Comparison of ENCODE assay signal across 21 cellular contexts in genomic region chr9:36560813-36561212, GRCh38. TPM values are rescaled to one million over a fixed set of nuclear protein-coding genes. Genes with fewer than 3 reads are reported as not detected.
A peak's percentile ranks its signal among the peaks of the same experiment; 100 is the strongest.
DNase-seq lines count a peak whose midpoint lies in the region; ATAC-seq, FAIRE-seq and TF ChIP-seq lines count a peak whose summit lies in the region.
"Had no signal": no experiment of that assay in that cellular context is flagged by ENCODE, and none has a peak within 500 bp of the region (broad histone marks: within the 10 kb centered on the region; RNA-seq: fewer than 3 reads in every experiment).

No MANE protein-coding gene starts in this region.

- H3K4me2 ChIP-seq in PC-9 = peak overlapping the region; percentile 56

- H3K36me3 Mint-ChIP-seq in activated CD4-positive, alpha-beta memory T cell treated with anti-CD3 and anti-CD28 coated beads, Interleukin-2, amount 10 ng/mL, durations not matched to agents 7 days and 5 days (ENCODE audit: low read depth) = no peaks in the 10 kb centered on the region
- H3K36me3 Mint-ChIP-seq: activated CD4-positive, alpha-beta memory T cell treated with anti-CD3 and anti-CD28 coated beads for 36 hours; activated naive CD8-positive, alpha-beta T cell treated with anti-CD3 and anti-CD28 coated beads for 36 hours; naive thymus-derived CD4-positive, alpha-beta T cell had no signal

- no peaks in the 10 kb centered on the region for H3K9me3 Mint-ChIP-seq in activated CD4-positive, alpha-beta memory T cell treated with anti-CD3 and anti-CD28 coated beads, Interleukin-2, amount 10 ng/mL, durations not matched to agents 7 days and 5 days
- H3K9me3 Mint-ChIP-seq: activated CD4-positive, alpha-beta memory T cell treated with anti-CD3 and anti-CD28 coated beads for 36 hours; activated naive CD8-positive, alpha-beta T cell treated with anti-CD3 and anti-CD28 coated beads for 36 hours; naive thymus-derived CD4-positive, alpha-beta T cell had no signal

- no peak overlapping the region for H3K27ac ChIP-seq in PC-9
- no peak overlapping the region for H3K27ac ChIP-seq in transverse colon
- H3K27ac ChIP-seq: C4-2B, gastroesophageal sphincter, SJSA1, skin epidermis, thoracic aorta had no signal

- H3K4me3 ChIP-seq in PC-9 (no peak overlapping the region), fibroblast of pulmonary artery (replicated peaks; ENCODE audit: low read depth, low read length) (no peak overlapping the region), transverse colon (no peak overlapping the region)
- H3K4me3 ChIP-seq: gastroesophageal sphincter, SJSA1, skin epidermis, thoracic aorta had no signal

- H3K9me2 ChIP-seq in PC-9 (ENCODE audit: insufficient read depth) = no peaks in the 10 kb centered on the region

- no peaks in the 10 kb centered on the region for H3K79me2 ChIP-seq in PC-9 (ENCODE audit: low read depth)

- POLR2A ChIA-PET in PC-9 (lab: Charles Lee; ENCODE audit: unreplicated experiment) = interaction anchor here (0.7 kb wide), 1 partner anchor 669 kb away, joined by 4 read pairs; no protein-coding TSS in a partner anchor
- POLR2A ChIA-PET in activated CD4-positive, alpha-beta memory T cell treated with anti-CD3 and anti-CD28 coated beads, Interleukin-2, amount 10 ng/mL, durations not matched to agents 7 days and 5 days (lab: Charles Lee) = interaction anchor here (1.2 kb wide), 1 partner anchor 73 kb away, joined by 3 read pairs; no protein-coding TSS in a partner anchor

- WGBS in transverse colon (ENCODE audit: low coverage in 1 of 2), 2 donors = 17 to 78% methylated on average over 1 to 4 of the region's 4 CpGs

- no peak overlapping the region for H2AFZ ChIP-seq in PC-9

- no peaks in the 10 kb centered on the region for H3F3A ChIP-seq in PC-9 (ENCODE audit: insufficient read depth, low read depth)

- H3K4me3 Mint-ChIP-seq in activated CD4-positive, alpha-beta memory T cell treated with anti-CD3 and anti-CD28 coated beads, Interleukin-2, amount 10 ng/mL, durations not matched to agents 7 days and 5 days = no peak overlapping the region
- H3K4me3 Mint-ChIP-seq: activated CD4-positive, alpha-beta memory T cell treated with anti-CD3 and anti-CD28 coated beads for 36 hours; activated naive CD8-positive, alpha-beta T cell treated with anti-CD3 and anti-CD28 coated beads for 36 hours; naive thymus-derived CD4-positive, alpha-beta T cell had no signal

- no peak for TF ChIP-seq POLR2A in transverse colon (IDR thresholded peaks at IDR 0.05)

- CTCF ChIA-PET in PC-9 (lab: Charles Lee) = interaction anchor here (0.7 kb wide), 1 partner anchor 69 kb away, joined by 5 read pairs; no protein-coding TSS in a partner anchor
- CTCF ChIA-PET in activated CD4-positive, alpha-beta memory T cell treated with anti-CD3 and anti-CD28 coated beads, Interleukin-2, amount 10 ng/mL, durations not matched to agents 7 days and 5 days (lab: Charles Lee) = interaction anchor here (1.2 kb wide), 1 partner anchor 9 kb away, joined by 3 read pairs; no protein-coding TSS in a partner anchor

- peak; percentile 20 for DNase-seq in SIG-M5 treated with dmso at 0.1 percent for 504 hours (lab: John Stamatoyannopoulos, UW; ENCODE audit: unreplicated experiment)
- DNase-seq in SIG-M5 (lab: John Stamatoyannopoulos, UW) = no peak
- DNase-seq in PC-9 = peak; percentile 5 to 65
- DNase-seq in fibroblast of pulmonary artery (ENCODE audit: low read depth) = peak; percentile 73
- DNase-seq in urothelium cell line (ENCODE audit: low spot score) = peak; percentile 27
- no peak for DNase-seq in transverse colon
- no peak for DNase-seq in activated CD4-positive, alpha-beta memory T cell treated with anti-CD3 and anti-CD28 coated beads, Interleukin-2, amount 10 ng/mL, durations not matched to agents 7 days and 5 days
- DNase-seq: 8988T; activated CD4-positive, alpha-beta memory T cell treated with anti-CD3 and anti-CD28 coated beads for 36 hours; activated naive CD8-positive, alpha-beta T cell treated with anti-CD3 and anti-CD28 coated beads for 36 hours; activated T-cell treated with anti-CD3 and anti-CD28 coated beads, Interleukin-2, amount 50 U/mL, for 48 hours; naive thymus-derived CD4-positive, alpha-beta T cell; NCI-H2029 treated with DMSO at 0.1 percent for 48 hours; NCI-H510A treated with DMSO at 0.1 percent for 48 hours had no signal

- in situ Hi-C loops in transverse colon (cut with MboI; ENCODE audit: low pct_ligation_motif_present in 1 of 4, low pct_unique_long_range_greater_than_20kb in 1 of 4, low sequenced_read_pairs in 3 of 4) = no loop called here

- H3K4me1 ChIP-seq in PC-9 (replicated peaks; ENCODE audit: insufficient read depth) (peaks cover 10% of the 10 kb centered on the region; the same call in 1 of the 2 replicates), transverse colon (no peaks in the 10 kb centered on the region)
- H3K4me1 ChIP-seq: gastroesophageal sphincter, SJSA1 had no signal

- intact Hi-C loops in PC-9 (cut with micrococcal nuclease; ENCODE audit: unreplicated experiment) = no loop called here
- intact Hi-C loops in transverse colon (cut with DNase I; ENCODE audit: low total_unique reads) = no loop called here

- TF ChIP-seq CTCF in PC-9 (conservative IDR thresholded peaks at IDR 0.05) (no peak), fibroblast of pulmonary artery (IDR thresholded peaks at IDR 0.05; ENCODE audit: low read length, missing control alignments) (no peak), transverse colon (IDR thresholded peaks at IDR 0.05) (no peak)

- BruUV-seq in PC-9 (replicated peaks; lab: Mats Ljungman, UMichigan) = no TSS peak

- H4K20me1 ChIP-seq in PC-9 (ENCODE audit: insufficient read depth) = no peaks in the 10 kb centered on the region

- ATAC-seq in HG02798 (IDR thresholded peaks at IDR 0.05; ENCODE audit: poor library complexity, unreplicated experiment) = no peak
- ATAC-seq: gastroesophageal sphincter; naive thymus-derived CD4-positive, alpha-beta T cell had no signal

- no peak overlapping the region for H3K27ac Mint-ChIP-seq in activated CD4-positive, alpha-beta memory T cell treated with anti-CD3 and anti-CD28 coated beads, Interleukin-2, amount 10 ng/mL, durations not matched to agents 7 days and 5 days
- H3K27ac Mint-ChIP-seq: activated CD4-positive, alpha-beta memory T cell treated with anti-CD3 and anti-CD28 coated beads for 36 hours; activated naive CD8-positive, alpha-beta T cell treated with anti-CD3 and anti-CD28 coated beads for 36 hours; naive thymus-derived CD4-positive, alpha-beta T cell had no signal

- H3K36me3 ChIP-seq in PC-9 (ENCODE audit: low read depth) = no peaks in the 10 kb centered on the region
- H3K36me3 ChIP-seq in transverse colon = no peaks in the 10 kb centered on the region
- H3K36me3 ChIP-seq: gastroesophageal sphincter, SJSA1, thoracic aorta had no signal

- H3K27me3 ChIP-seq in PC-9 (ENCODE audit: insufficient read depth, low read depth) = no peaks in the 10 kb centered on the region
- H3K27me3 ChIP-seq in transverse colon = no peaks in the 10 kb centered on the region
- H3K27me3 ChIP-seq: gastroesophageal sphincter, SJSA1 had no signal

- H3K9me3 ChIP-seq in PC-9 (ENCODE audit: insufficient read depth, low read depth) = no peaks in the 10 kb centered on the region
- H3K9me3 ChIP-seq in transverse colon = no peaks in the 10 kb centered on the region
- H3K9me3 ChIP-seq: gastroesophageal sphincter, SJSA1, thoracic aorta had no signal

- peaks cover under 1% of the 10 kb centered on the region for H3K4me1 Mint-ChIP-seq in activated CD4-positive, alpha-beta memory T cell treated with anti-CD3 and anti-CD28 coated beads, Interleukin-2, amount 10 ng/mL, durations not matched to agents 7 days and 5 days
- H3K4me1 Mint-ChIP-seq: activated naive CD8-positive, alpha-beta T cell treated with anti-CD3 and anti-CD28 coated beads for 36 hours had no signal

- peaks cover 2% of the 10 kb centered on the region for H3K27me3 Mint-ChIP-seq in activated CD4-positive, alpha-beta memory T cell treated with anti-CD3 and anti-CD28 coated beads, Interleukin-2, amount 10 ng/mL, durations not matched to agents 7 days and 5 days
- H3K27me3 Mint-ChIP-seq: activated CD4-positive, alpha-beta memory T cell treated with anti-CD3 and anti-CD28 coated beads for 36 hours; activated naive CD8-positive, alpha-beta T cell treated with anti-CD3 and anti-CD28 coated beads for 36 hours; naive thymus-derived CD4-positive, alpha-beta T cell had no signal

- no peak for TF ChIP-seq EP300 in transverse colon (IDR thresholded peaks at IDR 0.05; ENCODE audit: low read depth)

- no peak for FAIRE-seq in urothelium cell line (lab: Jason Lieb, UNC)
- FAIRE-seq: TTC549 had no signal

RNA-seq across cellular contexts. Expression of gene MELK, which starts 11.9 kb away (rescaled TPM):
- total RNA-seq in PC-9 (2021) = 25.1 and 48.1 TPM in 2 replicates
- 10 to 100 TPM in 1 of 4 donors, 1 to 10 TPM in 2, under 1 TPM in 1; 0.75 to 11.5 (median 3.0) TPM for total RNA-seq in transverse colon
- 10 to 100 TPM; 56.1 to 58.8 TPM for total RNA-seq in activated CD4-positive, alpha-beta memory T cell treated with anti-CD3 and anti-CD28 coated beads, Interleukin-2, amount 10 ng/mL, durations not matched to agents 7 days and 5 days

Comparison
In these comparisons a context has a peak if more than half of its experiments do, and no peak if none do; other contexts are left out.
1. DNase-seq: peak in SIG-M5 treated with dmso at 0.1 percent for 504 hours (single experiment), PC-9 (2 of 2), fibroblast of pulmonary artery (single experiment) and urothelium cell line (single experiment); none in SIG-M5 (single experiment), transverse colon (single experiment) and activated CD4-positive, alpha-beta memory T cell treated with anti-CD3 and anti-CD28 coated beads, Interleukin-2, amount 10 ng/mL, durations not matched to agents 7 days and 5 days (single experiment).